8 cellular contexts compared by ENCODE assay signal in genomic region chr10:21527634-21528451, GRCh38. TPM values are rescaled to one million over a fixed set of nuclear protein-coding genes. Genes with fewer than 3 reads are reported as not detected.
DNase-seq lines count a peak whose midpoint lies in the region; ATAC-seq and TF ChIP-seq lines count a peak whose summit lies in the region.

No MANE protein-coding gene starts in this region.

- no peak for TF ChIP-seq CTCF in chondrocyte (IDR thresholded peaks at IDR 0.05)

- H3K4me1 Mint-ChIP-seq in chondrocyte (ENCODE audit: low read depth), result peaks cover 63% of the 10 kb centered on the region

- DNase-seq in NCI-H1417 (lab: John Stamatoyannopoulos, UW) (peak; percentile 37 to 77 (median 52)), NCI-H1417 treated with DMSO at 0.1 percent for 48 hours (lab: John Stamatoyannopoulos, UW) (no peak), NCI-H69 (lab: John Stamatoyannopoulos, UW) (peak; percentile 66), chondrocyte (ENCODE audit: low spot score) (no peak), midbrain (lab: John Stamatoyannopoulos, UW) (peak; percentile 69), NCI-H2029 treated with DMSO at 0.1 percent for 48 hours (lab: John Stamatoyannopoulos, UW) (no peak)
- no peak for DNase-seq in stimulated activated CD4-positive, alpha-beta T cell treated with anti-CD3 and anti-CD28 coated beads, Interleukin-2, amount 100 ng/mL, for 48 hours

- H3K4me3 Mint-ChIP-seq in chondrocyte (ENCODE audit: unreplicated experiment), result peak overlapping the region; percentile 83

- no peaks in the 10 kb centered on the region for H3K27me3 Mint-ChIP-seq in chondrocyte (ENCODE audit: low read depth)

- H3K36me3 Mint-ChIP-seq in chondrocyte (ENCODE audit: low read depth), result no peaks in the 10 kb centered on the region

- H3K9me3 Mint-ChIP-seq in chondrocyte (ENCODE audit: low read depth), result no peaks in the 10 kb centered on the region

- peak overlapping the region; percentile 100 for H3K27ac Mint-ChIP-seq in chondrocyte (ENCODE audit: unreplicated experiment)

- ATAC-seq in HG02885 (IDR thresholded peaks at IDR 0.05; ENCODE audit: poor library complexity, unreplicated experiment), result no peak

RNA-seq across cellular contexts. Expression of gene SKIDA1, which starts 2.4 kb away (rescaled TPM):
- 1.9 to 3.7 TPM (median 2.0 TPM) in 3 replicates for total RNA-seq in chondrocyte

RNA-seq across cellular contexts. Expression of gene MLLT10, which starts 6.2 kb away (rescaled TPM):
- total RNA-seq in chondrocyte, result 35.4 to 39.0 TPM (median 37.5 TPM) in 3 replicates

Comparison
In these comparisons a context has a peak if more than half of its experiments do, and no peak if none do; other contexts are left out.
1. DNase-seq: peak in NCI-H1417 (3 of 3), NCI-H69 (single experiment) and midbrain (single experiment); none in NCI-H1417 treated with DMSO at 0.1 percent for 48 hours (single experiment), chondrocyte (single experiment), NCI-H2029 treated with DMSO at 0.1 percent for 48 hours (single experiment) and stimulated activated CD4-positive, alpha-beta T cell treated with anti-CD3 and anti-CD28 coated beads, Interleukin-2, amount 100 ng/mL, for 48 hours (0 of 2).